In genomic region chr9:126592461-126592860, GRCh38 we compare ENCODE assay signal across 1 cellular context.
A peak's percentile ranks its signal among the peaks of the same experiment; 100 is the strongest.
TF ChIP-seq lines count a peak whose summit lies in the region.

No MANE protein-coding gene starts in this region.

TF ChIP-seq in H1, 55 proteins besides CTCF, POLR2A, EP300 and RAD21 (continued from another document):
- no peak for TF ChIP-seq CHD7 (IDR thresholded peaks at IDR 0.05; ENCODE audit: insufficient replicate concordance, low read length)
- TF ChIP-seq EZH2 (IDR thresholded peaks at IDR 0.05; ENCODE audit: low read depth, low read length, severe bottlenecking) = no peak
- peak; percentile 89 for TF ChIP-seq CEBPB (IDR thresholded peaks at IDR 0.05; ENCODE audit: low read depth, low read length)
